Comparison of ENCODE assay signal across 1 cellular context in genomic region chr7:131507592-131508331, GRCh38.
TF ChIP-seq lines count a peak whose summit lies in the region.

No MANE protein-coding gene starts in this region.

TF ChIP-seq in HEK293, 187 proteins besides CTCF, POLR2A, EP300 and RAD21 (continued from another document):
- TF ChIP-seq PRDM10 (tag by site-specific recombination; IDR thresholded peaks at IDR 0.05), result no peak
- no peak for TF ChIP-seq PRDM4 (tag by site-specific recombination; IDR thresholded peaks at IDR 0.05)
- TF ChIP-seq ZNF571 (tag by site-specific recombination; IDR thresholded peaks at IDR 0.05), result no peak
- no peak for TF ChIP-seq ZSCAN5A (tag by site-specific recombination; IDR thresholded peaks at IDR 0.05)
TF ChIP-seq in HEK293: peak in this region for 7.
